8 cellular contexts compared by ENCODE assay signal in the genomic region with DNA sequence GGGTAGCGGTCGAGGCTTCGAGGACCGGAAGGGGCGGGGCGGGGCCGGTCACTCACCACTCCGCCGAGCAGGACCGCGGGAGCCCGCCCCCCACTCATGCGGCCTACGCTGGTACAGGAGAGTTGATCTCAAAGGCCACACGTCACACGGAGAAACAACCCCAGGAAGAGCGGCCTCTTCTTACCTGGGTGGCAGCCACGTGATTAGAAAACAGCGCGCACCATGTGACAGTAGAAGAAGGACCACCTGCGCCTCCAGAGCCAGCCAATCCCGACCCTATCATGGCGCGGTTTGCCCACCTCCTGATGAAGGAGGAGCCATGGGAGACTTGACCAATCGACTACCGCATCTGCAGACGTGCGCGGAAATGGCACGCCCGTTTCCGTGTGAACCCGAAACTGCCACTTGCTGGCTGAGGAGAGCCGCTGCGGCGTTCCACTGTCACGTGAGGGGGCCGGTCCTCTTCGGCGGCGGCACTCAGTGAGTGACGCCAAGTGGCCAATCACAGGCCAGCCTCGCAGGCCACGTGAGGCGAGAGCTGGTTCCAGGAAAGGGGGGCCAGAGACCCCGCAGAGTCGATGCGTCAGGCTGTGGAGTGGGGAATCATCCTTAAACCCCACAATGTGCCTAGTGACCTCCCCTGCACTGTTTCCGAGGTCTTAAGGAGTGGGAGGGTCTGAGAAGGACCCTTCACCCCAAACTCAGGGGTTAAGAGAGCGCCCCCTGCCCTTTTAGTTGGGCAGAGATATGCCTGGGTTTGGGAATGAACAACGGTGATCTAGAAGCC. TPM values are rescaled to one million over a fixed set of nuclear protein-coding genes. Genes with fewer than 3 reads are reported as not detected.
DNase-seq lines count a peak whose midpoint lies in the region; ATAC-seq and TF ChIP-seq lines count a peak whose summit lies in the region.

Gene CUTA, minus strand, starts transcription at position 205 of the 787 bp plus-strand sequence. Its CDS starts 107 bp downstream, at position 98.

- H4K20me1 ChIP-seq in DOHH2 (ENCODE audit: control insufficient read depth, insufficient read depth, low read depth, low read length) = no peaks in the 10 kb centered on the region; the same call in 1 of the 2 replicates

- peak within 1 kb of the TSS; percentile 88 to 97 (median 94) for H3K4me3 Mint-ChIP-seq in naive thymus-derived CD4-positive, alpha-beta T cell

- peak; percentile 69 for TF ChIP-seq CTCF in DOHH2 (IDR thresholded peaks at IDR 0.05; ENCODE audit: low read depth, low read length, poor library complexity, severe bottlenecking)

- peaks cover 2% of the 10 kb centered on the region; the same call in 1 of the 2 replicates for H3K27me3 ChIP-seq in DOHH2 (ENCODE audit: control insufficient read depth, low read length)
- no peaks in the 10 kb centered on the region for H3K27me3 ChIP-seq in naive thymus-derived CD4-positive, alpha-beta T cell (ENCODE audit: control insufficient read depth in 2 of 2, insufficient read depth in 2 of 2, low read length in 2 of 2)

- peaks cover 14% of the 10 kb centered on the region for H3F3A ChIP-seq in DOHH2 (ENCODE audit: control insufficient read depth, insufficient read depth)

- H3K9me3 ChIP-seq in DOHH2 (ENCODE audit: control insufficient read depth, insufficient read depth, low read length) = no peaks in the 10 kb centered on the region
- no peaks in the 10 kb centered on the region for H3K9me3 ChIP-seq in naive thymus-derived CD4-positive, alpha-beta T cell (ENCODE audit: control insufficient read depth in 2 of 3, low read length in 3 of 3)

- intact Hi-C loops in naive thymus-derived CD4-positive, alpha-beta T cell (cut with micrococcal nuclease) = loop anchor here (1.0 to 10.0 kb wide), 18 partner anchors 8 to 1753 kb away; partner anchors contain the start of genes KIFC1 (in 2 of the 2), UQCC2 (in 2 of the 2), ZBTB9 (in 2 of the 2) and C6orf47 (in 1 of the 2)

- H3K27ac Mint-ChIP-seq in naive thymus-derived CD4-positive, alpha-beta T cell = peak within 1 kb of the TSS; percentile 98 to 100 (median 99)

- peaks cover 30% of the 10 kb centered on the region for H3K79me2 ChIP-seq in DOHH2 (ENCODE audit: control insufficient read depth, low read length)

- POLR2A ChIA-PET in naive thymus-derived CD4-positive, alpha-beta T cell (lab: Charles Lee) = interaction anchor here (0.7 to 4.3 kb wide), 20 partner anchors 8 to 577 kb away, joined by 3 to 61 read pairs (median 7); partner anchors contain the start of genes B3GALT4, RPS18, TAPBP and UQCC2

- peak within 1 kb of the TSS; percentile 96 for H3K4me2 ChIP-seq in DOHH2 (ENCODE audit: low read length)

- H3K4me3 ChIP-seq in DOHH2 (ENCODE audit: low read length) = peak within 1 kb of the TSS; percentile 87
- H3K4me3 ChIP-seq in naive thymus-derived CD4-positive, alpha-beta T cell (ENCODE audit: low read length) = peak within 1 kb of the TSS; percentile 74

- no peaks in the 10 kb centered on the region for H3K27me3 Mint-ChIP-seq in naive thymus-derived CD4-positive, alpha-beta T cell

- no peaks in the 10 kb centered on the region for H3K9me2 ChIP-seq in DOHH2 (replicated peaks; ENCODE audit: control insufficient read depth, low read length)

- peak; percentile 76 for ATAC-seq in GM21825 (IDR thresholded peaks at IDR 0.05; ENCODE audit: unreplicated experiment)
- peak; percentile 92 for ATAC-seq in naive thymus-derived CD4-positive, alpha-beta T cell

- no peaks in the 10 kb centered on the region for H3K9me3 Mint-ChIP-seq in naive thymus-derived CD4-positive, alpha-beta T cell

- peaks cover 6 to 29% (median 12%) of the 10 kb centered on the region in 5 donors for H3K36me3 Mint-ChIP-seq in naive thymus-derived CD4-positive, alpha-beta T cell

- peak; percentile 99 for DNase-seq in Kasumi-1 (lab: John Stamatoyannopoulos, UW)
- DNase-seq in RPMI7951 (ENCODE audit: low read depth) = peak; percentile 100
- DNase-seq in activated T-helper 1 cell treated with anti-CD3 and anti-CD28 coated beads, Interleukin-2, amount 50 U/mL, for 16 hours (ENCODE audit: low read depth in 1 of 2, low spot score in 1 of 2) = peak; percentile 96 to 98
- peak; percentile 100 for DNase-seq in fibroblast of gingiva (ENCODE audit: low read depth)
- DNase-seq in naive thymus-derived CD4-positive, alpha-beta T cell = peak; percentile 91 to 100 (median 99)
- DNase-seq in stimulated activated naive CD4-positive, alpha-beta T cell (lab: John Stamatoyannopoulos, UW) = peak; percentile 96 to 100 (median 99)

- CTCF ChIA-PET in naive thymus-derived CD4-positive, alpha-beta T cell (lab: Charles Lee) = interaction anchor here (0.5 to 1.6 kb wide), 7 partner anchors 11 to 92 kb away, joined by 3 to 7 read pairs (median 3); partner anchors contain the start of gene ZBTB9

- peaks cover 48% of the 10 kb centered on the region for H3K4me1 ChIP-seq in DOHH2 (ENCODE audit: control insufficient read depth, low read length)
- peaks cover 31 to 54% of the 10 kb centered on the region in 2 donors for H3K4me1 ChIP-seq in naive thymus-derived CD4-positive, alpha-beta T cell (ENCODE audit: control insufficient read depth in 2 of 2, insufficient read depth in 2 of 2, low read length in 2 of 2)

- peaks cover 33% of the 10 kb centered on the region for H3K36me3 ChIP-seq in DOHH2 (ENCODE audit: control insufficient read depth, low read length)
- peaks cover 4 to 30% (median 5%) of the 10 kb centered on the region in 3 experiments for H3K36me3 ChIP-seq in naive thymus-derived CD4-positive, alpha-beta T cell (ENCODE audit: control insufficient read depth in 2 of 3, insufficient read depth in 3 of 3, low read length in 3 of 3)

- peak within 1 kb of the TSS; percentile 69 for H3K27ac ChIP-seq in DOHH2 (ENCODE audit: low read depth, low read length)
- peak within 1 kb of the TSS; percentile 94 for H3K27ac ChIP-seq in naive thymus-derived CD4-positive, alpha-beta T cell (ENCODE audit: low read depth, low read length)

- peaks cover 60 to 89% (median 73%) of the 10 kb centered on the region in 7 donors for H3K4me1 Mint-ChIP-seq in naive thymus-derived CD4-positive, alpha-beta T cell

RNA-seq across cellular contexts. Expression of gene CUTA, which starts in this region (rescaled TPM):
- total RNA-seq in RPMI7951 (2014; rRNA removed; shearing (Covaris generic)) = 250 and 282 TPM in 2 replicates
- total RNA-seq in naive thymus-derived CD4-positive, alpha-beta T cell = 100 to 1,000 TPM; 148 to 235 (median 158) TPM
- 100 to 1,000 TPM; 389 to 466 TPM for polyA plus RNA-seq in naive thymus-derived CD4-positive, alpha-beta T cell

Comparison
In these comparisons a context has a peak if more than half of its experiments do, and no peak if none do; other contexts are left out.
1. Peak in every context shown above with its lines: DNase-seq, ATAC-seq, H3K4me3 ChIP-seq and H3K27ac ChIP-seq.